In the genomic region with DNA sequence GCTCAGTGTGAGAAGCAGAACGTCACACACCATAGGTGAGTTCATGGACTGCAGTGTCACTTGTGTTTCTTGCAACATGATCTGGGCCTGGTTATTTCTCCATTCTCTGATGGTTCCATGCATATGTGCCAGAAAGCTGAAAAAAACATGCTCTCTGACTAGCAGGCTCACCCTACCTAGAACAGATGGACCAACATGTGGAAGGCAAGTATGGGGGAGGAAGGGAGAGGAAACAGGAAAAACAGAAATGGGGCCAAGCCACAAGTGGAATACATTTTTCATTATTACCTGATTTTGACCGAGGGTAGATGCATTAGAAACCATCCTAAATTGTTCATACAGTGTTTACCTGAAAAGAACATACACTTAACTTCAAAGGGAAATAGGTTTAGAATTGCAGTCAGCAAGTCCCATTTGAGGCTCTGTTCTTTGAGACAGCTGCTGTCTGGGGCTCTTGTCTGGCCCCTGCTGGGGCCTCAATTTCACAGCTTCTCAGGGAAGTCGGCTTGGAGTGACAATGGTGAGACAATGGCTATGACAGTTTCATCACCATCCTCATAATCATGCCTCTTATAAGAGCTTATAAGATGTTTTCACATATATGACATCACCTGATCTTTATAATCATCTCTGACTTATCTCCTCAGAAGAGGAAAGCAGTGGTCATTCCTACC, we compare ENCODE assay signal across 20 cellular contexts.
A peak's percentile ranks its signal among the peaks of the same experiment; 100 is the strongest.
DNase-seq lines count a peak whose midpoint lies in the region; ATAC-seq lines count a peak whose summit lies in the region.
"Had no signal": no experiment of that assay in that cellular context is flagged by ENCODE, and none has a peak within 500 bp of the region (broad histone marks: within the 10 kb centered on the region; RNA-seq: fewer than 3 reads in every experiment).

No MANE protein-coding gene starts in this region.

- H3K27ac Mint-ChIP-seq in stimulated activated naive CD8-positive, alpha-beta T cell treated with anti-CD3 and anti-CD28 coated beads, Interleukin-15, amount 100 ng/mL, for 72 hours: no peak overlapping the region
- H3K27ac Mint-ChIP-seq: activated naive CD8-positive, alpha-beta T cell treated with anti-CD3 and anti-CD28 coated beads, Interleukin-2, amount 10 ng/mL, durations not matched to agents 7 days and 5 days; activated T-helper 17 cell treated with anti-CD3 and anti-CD28 coated beads, Interleukin-2, amount 50 U/mL, for 72 hours; CD14-positive monocyte; H9; natural killer cell treated with Interleukin-12 subunit alpha and Interleukin-12 subunit beta and Interleukin-15 and Interleukin-18, amount 100 ng/mL, for 72 hours; stimulated activated naive CD8-positive, alpha-beta T cell treated with anti-CD3 and anti-CD28 coated beads, Interleukin-15, Interleukin-2, amounts not matched to agents 100 ng/mL and 50 ng/mL, for 24 hours had no signal

- no peak overlapping the region for H3K18ac ChIP-seq in mesendoderm (ENCODE audit: low read length)

- peak overlapping the region; percentile 51 for H3K56ac ChIP-seq in mesendoderm (ENCODE audit: low read length)

- intact Hi-C loops in sciatic nerve (cut with DNase I): no loop called here

- no peaks in the 10 kb centered on the region for H3K79me1 ChIP-seq in mesendoderm (ENCODE audit: low read length)

- H3K4ac ChIP-seq in mesendoderm (ENCODE audit: low read depth, low read length): no peak overlapping the region

- no peak overlapping the region for H4K5ac ChIP-seq in mesendoderm (ENCODE audit: low read length)

- H2BK5ac ChIP-seq in mesendoderm (ENCODE audit: low read length): peak overlapping the region; percentile 2

- no peak overlapping the region for H3K4me3 ChIP-seq in mesendoderm (ENCODE audit: low read length)
- H3K4me3 ChIP-seq: Peyer's patch, tibial nerve had no signal

- H3K4me1 Mint-ChIP-seq in stimulated activated naive CD8-positive, alpha-beta T cell treated with anti-CD3 and anti-CD28 coated beads, Interleukin-15, amount 100 ng/mL, for 72 hours: no peaks in the 10 kb centered on the region
- H3K4me1 Mint-ChIP-seq: activated naive CD8-positive, alpha-beta T cell treated with anti-CD3 and anti-CD28 coated beads, Interleukin-2, amount 10 ng/mL, durations not matched to agents 7 days and 5 days; activated T-helper 17 cell treated with anti-CD3 and anti-CD28 coated beads, Interleukin-2, amount 50 U/mL, for 72 hours; CD14-positive monocyte had no signal

- H2AK5ac ChIP-seq in mesendoderm (ENCODE audit: low read length): peak overlapping the region; percentile 2

- no peaks in the 10 kb centered on the region for H3K36me3 ChIP-seq in mesendoderm (ENCODE audit: control insufficient read depth, insufficient read depth, low read length)
- H3K36me3 ChIP-seq: Peyer's patch, tibial nerve had no signal

- no peaks in the 10 kb centered on the region for H3K79me2 ChIP-seq in mesendoderm (ENCODE audit: control insufficient read depth, insufficient read depth, low read length)

- H3K27ac ChIP-seq in mesendoderm (ENCODE audit: low read depth, low read length): no peak overlapping the region
- H3K27ac ChIP-seq: Peyer's patch, tibial nerve had no signal

- peaks cover 15% of the 10 kb centered on the region for H3K4me1 ChIP-seq in mesendoderm (ENCODE audit: control insufficient read depth, low read depth, low read length)

- WGBS in mesendoderm (ENCODE audit: extremely low coverage, insufficient coverage, low lambda C conversion rate): no CpG with 5 or more reads among the region's 3 CpGs

- DNase-seq in DMS53 treated with DMSO at 0.1 percent for 48 hours (lab: John Stamatoyannopoulos, UW; ENCODE audit: unreplicated experiment) (peak; percentile 26), NCI-H1694 (lab: John Stamatoyannopoulos, UW) (peak; percentile 91), NCI-H510A (lab: John Stamatoyannopoulos, UW) (peak; percentile 15), mesendoderm (peak; percentile 83), sciatic nerve (ENCODE audit: low spot score) (no peak), kidney tubule cell (ENCODE audit: low spot score) (no peak), OCI-M1 (lab: John Stamatoyannopoulos, UW) (no peak)
- DNase-seq in stimulated activated naive CD8-positive, alpha-beta T cell treated with anti-CD3 and anti-CD28 coated beads, Interleukin-15, amount 100 ng/mL, for 72 hours: no peak
- DNase-seq: activated CD4-positive, alpha-beta T cell treated with anti-CD3 and anti-CD28 coated beads, Interleukin-2, amount 50 U/mL, for 48 hours; activated CD8-positive, alpha-beta memory T cell treated with anti-CD3 and anti-CD28 coated beads, Interleukin-2, amount 50 U/mL, for 48 hours; activated naive CD8-positive, alpha-beta T cell treated with anti-CD3 and anti-CD28 coated beads, Interleukin-2, amount 10 ng/mL, durations not matched to agents 7 days and 5 days; cerebellar nuclear complex; H9; Peyer's patch; SIG-M5 had no signal

- H4K8ac ChIP-seq in mesendoderm (ENCODE audit: low read depth, low read length): no peak overlapping the region

- H3K27me3 Mint-ChIP-seq in stimulated activated naive CD8-positive, alpha-beta T cell treated with anti-CD3 and anti-CD28 coated beads, Interleukin-15, amount 100 ng/mL, for 72 hours: peaks cover 36% of the 10 kb centered on the region

- H3K9me3 Mint-ChIP-seq in stimulated activated naive CD8-positive, alpha-beta T cell treated with anti-CD3 and anti-CD28 coated beads, Interleukin-15, amount 100 ng/mL, for 72 hours: no peaks in the 10 kb centered on the region
- H3K9me3 Mint-ChIP-seq: activated naive CD8-positive, alpha-beta T cell treated with anti-CD3 and anti-CD28 coated beads, Interleukin-2, amount 10 ng/mL, durations not matched to agents 7 days and 5 days; activated T-helper 17 cell treated with anti-CD3 and anti-CD28 coated beads, Interleukin-2, amount 50 U/mL, for 72 hours; H9; natural killer cell treated with Interleukin-12 subunit alpha and Interleukin-12 subunit beta and Interleukin-15 and Interleukin-18, amount 100 ng/mL, for 72 hours; stimulated activated naive CD8-positive, alpha-beta T cell treated with anti-CD3 and anti-CD28 coated beads, Interleukin-15, Interleukin-2, amounts not matched to agents 100 ng/mL and 50 ng/mL, for 24 hours had no signal

- no peak overlapping the region for H3K4me3 Mint-ChIP-seq in stimulated activated naive CD8-positive, alpha-beta T cell treated with anti-CD3 and anti-CD28 coated beads, Interleukin-15, amount 100 ng/mL, for 72 hours
- H3K4me3 Mint-ChIP-seq: activated naive CD8-positive, alpha-beta T cell treated with anti-CD3 and anti-CD28 coated beads, Interleukin-2, amount 10 ng/mL, durations not matched to agents 7 days and 5 days; activated T-helper 17 cell treated with anti-CD3 and anti-CD28 coated beads, Interleukin-2, amount 50 U/mL, for 72 hours; CD14-positive monocyte; H9; natural killer cell treated with Interleukin-12 subunit alpha and Interleukin-12 subunit beta and Interleukin-15 and Interleukin-18, amount 100 ng/mL, for 72 hours; stimulated activated naive CD8-positive, alpha-beta T cell treated with anti-CD3 and anti-CD28 coated beads, Interleukin-15, Interleukin-2, amounts not matched to agents 100 ng/mL and 50 ng/mL, for 24 hours had no signal

- H3K4me2 ChIP-seq in mesendoderm (ENCODE audit: low read length): no peak overlapping the region

- no peak overlapping the region for H2BK120ac ChIP-seq in mesendoderm (ENCODE audit: low read depth, low read length)

- no peak overlapping the region for H3K23ac ChIP-seq in mesendoderm (ENCODE audit: low read length)

- ATAC-seq in sciatic nerve: no peak
- no peak for ATAC-seq in stimulated activated naive CD8-positive, alpha-beta T cell treated with anti-CD3 and anti-CD28 coated beads, Interleukin-15, amount 100 ng/mL, for 72 hours
- ATAC-seq: activated T-helper 17 cell treated with anti-CD3 and anti-CD28 coated beads, Interleukin-2, amount 50 U/mL, for 72 hours; natural killer cell treated with Interleukin-12 subunit alpha and Interleukin-12 subunit beta and Interleukin-15 and Interleukin-18, amount 100 ng/mL, for 72 hours had no signal

- no peaks in the 10 kb centered on the region for H3K27me3 ChIP-seq in mesendoderm (ENCODE audit: insufficient read depth, low read length, poor library complexity)
- H3K27me3 ChIP-seq: Peyer's patch, tibial nerve had no signal

- H3K9ac ChIP-seq in mesendoderm (ENCODE audit: low read length): no peak overlapping the region

- H2BK15ac ChIP-seq in mesendoderm (replicated peaks; ENCODE audit: low read depth): no peak overlapping the region

Comparison
In these comparisons a context has a peak if more than half of its experiments do, and no peak if none do; other contexts are left out.
1. DNase-seq: peak in DMS53 treated with DMSO at 0.1 percent for 48 hours (single experiment), NCI-H1694 (single experiment), NCI-H510A (single experiment) and mesendoderm (single experiment); none in sciatic nerve (single experiment), stimulated activated naive CD8-positive, alpha-beta T cell treated with anti-CD3 and anti-CD28 coated beads, Interleukin-15, amount 100 ng/mL, for 72 hours (0 of 2), kidney tubule cell (single experiment) and OCI-M1 (single experiment).